In genomic region chr18:55327454-55327853, GRCh38 we compare ENCODE assay signal across 18 cellular contexts.
A peak's percentile ranks its signal among the peaks of the same experiment; 100 is the strongest.
DNase-seq lines count a peak whose midpoint lies in the region; TF ChIP-seq lines count a peak whose summit lies in the region.
"Had no signal": no experiment of that assay in that cellular context is flagged by ENCODE, and none has a peak within 500 bp of the region (broad histone marks: within the 10 kb centered on the region; RNA-seq: fewer than 3 reads in every experiment).

No MANE protein-coding gene starts in this region.

- 46% methylated on average over 1 of the region's 1 CpG for WGBS in liver

- H4K20me1 ChIP-seq in OCI-LY3 (ENCODE audit: insufficient read depth, low read length), result peaks cover 96% of the 10 kb centered on the region

- H3K9me3 ChIP-seq in OCI-LY3 (ENCODE audit: insufficient read depth, low read length), result no peaks in the 10 kb centered on the region
- no peaks in the 10 kb centered on the region for H3K9me3 ChIP-seq in liver (ENCODE audit: control insufficient read depth in 4 of 4, low read length in 3 of 4)
- H3K9me3 ChIP-seq: BE2C had no signal

- TF ChIP-seq RAD21 in liver (IDR thresholded peaks at IDR 0.05), result no peak

- H2AFZ ChIP-seq in OCI-LY3 (ENCODE audit: low read depth, low read length), result no peak overlapping the region

- H3K27ac ChIP-seq in OCI-LY3 (ENCODE audit: low read length), result peak overlapping the region; percentile 63
- peak overlapping the region in 1 of 2 donors; percentile 43 for H3K27ac ChIP-seq in liver (ENCODE audit: low read depth in 1 of 2, low read length in 2 of 2)
- H3K27ac ChIP-seq in temporal lobe (ENCODE audit: low read depth, low read length), result peak overlapping the region; percentile 12
- H3K27ac ChIP-seq: cardiac muscle cell had no signal

- peak; percentile 29 for DNase-seq in DMS53 (lab: John Stamatoyannopoulos, UW)
- no peak for DNase-seq in activated gamma-delta T cell treated with Interleukin-2 at 50 U/mL for 16 hours
- DNase-seq in pons (ENCODE audit: low spot score), result no peak
- DNase-seq in NCI-H1694 (lab: John Stamatoyannopoulos, UW), result no peak
- DNase-seq: activated CD4-positive, alpha-beta T cell treated with anti-CD3 and anti-CD28 coated beads, Interleukin-2, amount 10 ng/mL, durations not matched to agents 24 days and 14 days; activated naive CD8-positive, alpha-beta T cell treated with anti-CD3 and anti-CD28 coated beads, Interleukin-2, amount 50 U/mL, for 24 hours; BE2C; effector CD4-positive, alpha-beta T cell; glutamatergic neuron; immature natural killer cell; NCI-H1048; NCI-H510A treated with DMSO at 0.1 percent for 48 hours; stimulated activated CD4-positive, alpha-beta T cell treated with anti-CD3 and anti-CD28 coated beads, Interleukin-4, amount 100 ng/mL, for 1 hour had no signal

- TF ChIP-seq CTCF in OCI-LY3 (IDR thresholded peaks at IDR 0.05; ENCODE audit: low read depth, low read length) (no peak), liver (IDR thresholded peaks at IDR 0.05; ENCODE audit: low read depth, low read length, missing input control) (no peak)

- H3K4me1 ChIP-seq in OCI-LY3 (ENCODE audit: low read length) (peaks cover 82% of the 10 kb centered on the region), liver (ENCODE audit: control insufficient read depth in 4 of 4, insufficient read depth in 4 of 4, low read length in 3 of 4) (peaks cover 0 to 4% (median 0%) of the 10 kb centered on the region in 4 donors)

- H3K4me3 ChIP-seq in OCI-LY3 (ENCODE audit: low read length) (no peak overlapping the region), liver (ENCODE audit: low read depth in 1 of 3, low read length in 3 of 3) (no peak overlapping the region)
- H3K4me3 ChIP-seq: cardiac muscle cell, smooth muscle cell had no signal

- H3K9ac ChIP-seq in OCI-LY3 (ENCODE audit: low read length), result no peak overlapping the region
- H3K9ac ChIP-seq in liver (ENCODE audit: low read depth in 1 of 2, low read length in 2 of 2), result no peak overlapping the region

- peaks cover 99% of the 10 kb centered on the region for H3K79me2 ChIP-seq in OCI-LY3 (ENCODE audit: low read length)

- H3K27me3 ChIP-seq in OCI-LY3 (ENCODE audit: low read depth, low read length) (no peaks in the 10 kb centered on the region), liver (ENCODE audit: control insufficient read depth in 4 of 4, insufficient read depth in 4 of 4, low read length in 3 of 4) (peaks cover 0 to 3% (median 2%) of the 10 kb centered on the region in 4 donors)
- H3K27me3 ChIP-seq: BE2C, cardiac muscle cell had no signal

- peak overlapping the region; percentile 41 for H3K4me2 ChIP-seq in OCI-LY3 (ENCODE audit: low read length)
- H3K4me2 ChIP-seq: smooth muscle cell had no signal

- H3K36me3 ChIP-seq in OCI-LY3 (replicated peaks; ENCODE audit: low read depth, low read length) (peaks cover 47% of the 10 kb centered on the region), liver (ENCODE audit: control insufficient read depth in 4 of 4, insufficient read depth in 3 of 4, low read depth in 1 of 4, low read length in 3 of 4) (no peaks in the 10 kb centered on the region)
- H3K36me3 ChIP-seq: BE2C, cardiac muscle cell had no signal

TF ChIP-seq in liver, 16 proteins besides CTCF, POLR2A, EP300 and RAD21:
- TF ChIP-seq FOXA1 (IDR thresholded peaks at IDR 0.05), result no peak
- TF ChIP-seq SP1 (IDR thresholded peaks at IDR 0.05), result no peak
- no peak for TF ChIP-seq HNF4G (IDR thresholded peaks at IDR 0.05)
- peak; percentile 35 for TF ChIP-seq FOXA2 (IDR thresholded peaks at IDR 0.05)
- no peak for TF ChIP-seq YY1 (IDR thresholded peaks at IDR 0.05)
